In genomic region chr1:198359024-198359653, GRCh38 we compare ENCODE assay signal across 8 cellular contexts.
DNase-seq lines count a peak whose midpoint lies in the region; ATAC-seq, FAIRE-seq and TF ChIP-seq lines count a peak whose summit lies in the region.

No MANE protein-coding gene starts in this region.

- DNase-seq in D721Med (ENCODE audit: insufficient read length, low spot score) (no peak), LoVo (ENCODE audit: low spot score) (peak; percentile 2), choroid plexus epithelial cell (ENCODE audit: low read depth) (peak; percentile 44), naive B cell (peak; percentile 0), SW480 (ENCODE audit: low spot score) (no peak), NCI-H1048 (lab: John Stamatoyannopoulos, UW) (no peak), NCI-H2081 treated with DMSO at 0.1 percent for 48 hours (lab: John Stamatoyannopoulos, UW) (no peak)

- ATAC-seq in naive B cell (ENCODE audit: low read depth in 2 of 2), result no peak
- no peak for ATAC-seq in HG02870 (IDR thresholded peaks at IDR 0.05; ENCODE audit: unreplicated experiment)

- H3K4me1 Mint-ChIP-seq in naive B cell, result no peaks in the 10 kb centered on the region

- no peaks in the 10 kb centered on the region for H3K9me3 Mint-ChIP-seq in naive B cell

- no peak overlapping the region for H3K27ac Mint-ChIP-seq in naive B cell

- no peak overlapping the region for H3K4me3 ChIP-seq in choroid plexus epithelial cell (ENCODE audit: low read depth, low read length)

- TF ChIP-seq CTCF in D721Med (IDR thresholded peaks at IDR 0.05; ENCODE audit: insufficient read depth, missing control alignments), result peak; percentile 46
- TF ChIP-seq CTCF in choroid plexus epithelial cell (conservative IDR thresholded peaks at IDR 0.05; ENCODE audit: low read depth, low read length), result peak; percentile 45

- H3K27me3 Mint-ChIP-seq in naive B cell, result no peaks in the 10 kb centered on the region

- FAIRE-seq in D721Med (lab: Jason Lieb, UNC), result no peak

- H3K36me3 Mint-ChIP-seq in naive B cell, result no peaks in the 10 kb centered on the region

- H3K4me3 Mint-ChIP-seq in naive B cell, result no peak overlapping the region

Comparison
In these comparisons a context has a peak if more than half of its experiments do, and no peak if none do; other contexts are left out.
1. DNase-seq: peak in LoVo (single experiment), choroid plexus epithelial cell (single experiment) and naive B cell (single experiment); none in D721Med (single experiment), SW480 (single experiment), NCI-H1048 (single experiment) and NCI-H2081 treated with DMSO at 0.1 percent for 48 hours (single experiment).